ENCODE assay signal across 33 cellular contexts in genomic region chr18:30588673-30589164, GRCh38.
"Had no signal": no experiment of that assay in that cellular context is flagged by ENCODE, and none has a peak within 500 bp of the region (broad histone marks: within the 10 kb centered on the region; RNA-seq: fewer than 3 reads in every experiment).

No MANE protein-coding gene starts in this region.

- ATAC-seq: activated CD8-positive, alpha-beta T cell treated with anti-CD3 and anti-CD28 coated beads for 36 hours; activated naive CD4-positive, alpha-beta T cell treated with anti-CD3 and anti-CD28 coated beads, Interleukin-2, amount 50 U/mL, for 72 hours; activated T-cell treated with anti-CD3 and anti-CD28 coated beads, Interleukin-2, amount 50 U/mL, for 4 hours; activated T-cell treated with anti-CD3 and anti-CD28 coated beads, Interleukin-2, amount 50 U/mL, for 72 hours; activated T-helper 17 cell treated with anti-CD3 and anti-CD28 coated beads, Interleukin-2, amount 50 U/mL, for 72 hours; body of pancreas; T-helper 17 cell had no signal

- H3K9me3 ChIP-seq: adrenal gland, body of pancreas, breast epithelium had no signal

- H3K4me3 ChIP-seq: adrenal gland, body of pancreas, breast epithelium had no signal

- H3K27ac ChIP-seq: adrenal gland, body of pancreas, brain microvascular endothelial cell, breast epithelium, VCaP had no signal

- H3K36me3 ChIP-seq: adrenal gland, brain microvascular endothelial cell, breast epithelium had no signal

- H3K36me3 Mint-ChIP-seq: activated CD4-positive, alpha-beta memory T cell treated with anti-CD3 and anti-CD28 coated beads for 36 hours; activated naive CD8-positive, alpha-beta T cell treated with anti-CD3 and anti-CD28 coated beads for 36 hours had no signal

- H3K27me3 ChIP-seq: adrenal gland, body of pancreas, brain microvascular endothelial cell, breast epithelium had no signal

- H3K27me3 Mint-ChIP-seq: activated B cell treated with CpG ODN at 0.5 μM for 24 hours; activated CD4-positive, alpha-beta memory T cell treated with anti-CD3 and anti-CD28 coated beads for 36 hours; activated CD4-positive, alpha-beta T cell treated with anti-CD3 and anti-CD28 coated beads, Interleukin-2, amount 10 ng/mL, durations not matched to agents 24 days and 14 days; activated CD8-positive, alpha-beta T cell treated with anti-CD3 and anti-CD28 coated beads for 36 hours; activated naive CD8-positive, alpha-beta T cell treated with anti-CD3 and anti-CD28 coated beads for 36 hours; activated T-helper 17 cell treated with anti-CD3 and anti-CD28 coated beads, Interleukin-2, amount 50 U/mL, for 72 hours; T-helper 17 cell had no signal

- H3K4me3 Mint-ChIP-seq: activated B cell treated with CpG ODN at 0.5 μM for 24 hours; activated CD4-positive, alpha-beta memory T cell treated with anti-CD3 and anti-CD28 coated beads for 36 hours; activated CD4-positive, alpha-beta T cell treated with anti-CD3 and anti-CD28 coated beads, Interleukin-2, amount 10 ng/mL, durations not matched to agents 24 days and 14 days; activated CD8-positive, alpha-beta T cell treated with anti-CD3 and anti-CD28 coated beads for 36 hours; activated naive CD4-positive, alpha-beta T cell treated with anti-CD3 and anti-CD28 coated beads for 36 hours; activated naive CD8-positive, alpha-beta T cell treated with anti-CD3 and anti-CD28 coated beads for 36 hours; activated T-cell treated with anti-CD3 and anti-CD28 coated beads, Interleukin-2, amount 50 U/mL, for 4 hours; activated T-cell treated with anti-CD3 and anti-CD28 coated beads, Interleukin-2, amount 50 U/mL, for 72 hours; activated T-helper 1 cell treated with anti-CD3 and anti-CD28 coated beads, Interleukin-12 subunit alpha, Interleukin-12 subunit beta, Interleukin-2, Interleukin-4 antibody, amounts not matched to agents 30 ng/mL and 10 ng/mL and 1 ng/mL, durations not matched to agents 14 hours and 24 hours and 36 hours; activated T-helper 17 cell treated with anti-CD3 and anti-CD28 coated beads, Interleukin-2, amount 50 U/mL, for 72 hours; T-helper 17 cell had no signal

- H3K4me1 Mint-ChIP-seq: activated B cell treated with CpG ODN at 0.5 μM for 24 hours; activated CD4-positive, alpha-beta T cell treated with anti-CD3 and anti-CD28 coated beads, Interleukin-2, amount 10 ng/mL, durations not matched to agents 24 days and 14 days; activated naive CD8-positive, alpha-beta T cell treated with anti-CD3 and anti-CD28 coated beads for 36 hours; activated T-helper 17 cell treated with anti-CD3 and anti-CD28 coated beads, Interleukin-2, amount 50 U/mL, for 72 hours; T-helper 17 cell had no signal

- H3K4me1 ChIP-seq: adrenal gland, body of pancreas, breast epithelium had no signal

- FAIRE-seq: astrocyte, TTC549 had no signal

- DNase-seq: activated B cell treated with CpG ODN at 0.5 μM for 24 hours; activated CD4-positive, alpha-beta memory T cell treated with anti-CD3 and anti-CD28 coated beads for 36 hours; activated CD4-positive, alpha-beta T cell treated with anti-CD3 and anti-CD28 coated beads for 4 hours; activated CD4-positive, alpha-beta T cell treated with anti-CD3 and anti-CD28 coated beads, Interleukin-2, amount 10 ng/mL, durations not matched to agents 24 days and 14 days; activated CD4-positive, alpha-beta T cell treated with anti-CD3 and anti-CD28 coated beads, Interleukin-2, amount 50 U/mL, for 1 hour; activated CD4-positive, alpha-beta T cell treated with anti-CD3 and anti-CD28 coated beads, Interleukin-2, amount 50 U/mL, for 4 hours; activated CD4-positive, CD25-positive, alpha-beta regulatory T cell treated with anti-CD3 and anti-CD28 coated beads, Interleukin-2, amount 50 U/mL, for 72 hours; activated CD8-positive, alpha-beta memory T cell treated with anti-CD3 and anti-CD28 coated beads, Interleukin-2, amount 50 U/mL, for 4 hours; activated CD8-positive, alpha-beta T cell treated with anti-CD3 and anti-CD28 coated beads for 36 hours; activated effector memory CD4-positive, alpha-beta T cell treated with anti-CD3 and anti-CD28 coated beads, Interleukin-2, amount 50 U/mL, for 16 hours; activated gamma-delta T cell treated with Interleukin-2 at 50 U/mL for 16 hours; activated naive CD4-positive, alpha-beta T cell; activated naive CD4-positive, alpha-beta T cell treated with anti-CD3 and anti-CD28 coated beads for 36 hours; activated naive CD4-positive, alpha-beta T cell treated with anti-CD3 and anti-CD28 coated beads, Interleukin-2, amount 50 U/mL, for 16 hours; activated naive CD8-positive, alpha-beta T cell treated with anti-CD3 and anti-CD28 coated beads for 36 hours; activated T-cell treated with anti-CD3 and anti-CD28 coated beads for 4 hours; activated T-cell treated with anti-CD3 and anti-CD28 coated beads, Interleukin-2, amount 50 U/mL, for 1 hour; activated T-cell treated with anti-CD3 and anti-CD28 coated beads, Interleukin-2, amount 50 U/mL, for 4 hours; activated T-cell treated with anti-CD3 and anti-CD28 coated beads, Interleukin-2, amount 50 U/mL, for 72 hours; adrenal gland; amniotic stem cell; aorta; body of pancreas; brain microvascular endothelial cell; central memory CD4-positive, alpha-beta T cell; T-helper 17 cell had no signal

- H3K27ac Mint-ChIP-seq: activated B cell treated with CpG ODN at 0.5 μM for 24 hours; activated CD4-positive, alpha-beta memory T cell treated with anti-CD3 and anti-CD28 coated beads for 36 hours; activated CD4-positive, alpha-beta T cell treated with anti-CD3 and anti-CD28 coated beads, Interleukin-2, amount 10 ng/mL, durations not matched to agents 24 days and 14 days; activated CD8-positive, alpha-beta T cell treated with anti-CD3 and anti-CD28 coated beads for 36 hours; activated naive CD4-positive, alpha-beta T cell treated with anti-CD3 and anti-CD28 coated beads for 36 hours; activated naive CD4-positive, alpha-beta T cell treated with anti-CD3 and anti-CD28 coated beads, Interleukin-2, amount 50 U/mL, for 72 hours; activated naive CD8-positive, alpha-beta T cell treated with anti-CD3 and anti-CD28 coated beads for 36 hours; activated T-cell treated with anti-CD3 and anti-CD28 coated beads, Interleukin-2, amount 50 U/mL, for 72 hours; activated T-helper 1 cell treated with anti-CD3 and anti-CD28 coated beads, Interleukin-12 subunit alpha, Interleukin-12 subunit beta, Interleukin-2, Interleukin-4 antibody, amounts not matched to agents 30 ng/mL and 10 ng/mL and 1 ng/mL, durations not matched to agents 14 hours and 24 hours and 36 hours; activated T-helper 17 cell treated with anti-CD3 and anti-CD28 coated beads, Interleukin-2, amount 50 U/mL, for 72 hours; T-helper 17 cell had no signal

- H3K9me3 Mint-ChIP-seq: activated CD4-positive, alpha-beta T cell treated with anti-CD3 and anti-CD28 coated beads, Interleukin-2, amount 10 ng/mL, durations not matched to agents 24 days and 14 days had no signal
